In the genomic region with DNA sequence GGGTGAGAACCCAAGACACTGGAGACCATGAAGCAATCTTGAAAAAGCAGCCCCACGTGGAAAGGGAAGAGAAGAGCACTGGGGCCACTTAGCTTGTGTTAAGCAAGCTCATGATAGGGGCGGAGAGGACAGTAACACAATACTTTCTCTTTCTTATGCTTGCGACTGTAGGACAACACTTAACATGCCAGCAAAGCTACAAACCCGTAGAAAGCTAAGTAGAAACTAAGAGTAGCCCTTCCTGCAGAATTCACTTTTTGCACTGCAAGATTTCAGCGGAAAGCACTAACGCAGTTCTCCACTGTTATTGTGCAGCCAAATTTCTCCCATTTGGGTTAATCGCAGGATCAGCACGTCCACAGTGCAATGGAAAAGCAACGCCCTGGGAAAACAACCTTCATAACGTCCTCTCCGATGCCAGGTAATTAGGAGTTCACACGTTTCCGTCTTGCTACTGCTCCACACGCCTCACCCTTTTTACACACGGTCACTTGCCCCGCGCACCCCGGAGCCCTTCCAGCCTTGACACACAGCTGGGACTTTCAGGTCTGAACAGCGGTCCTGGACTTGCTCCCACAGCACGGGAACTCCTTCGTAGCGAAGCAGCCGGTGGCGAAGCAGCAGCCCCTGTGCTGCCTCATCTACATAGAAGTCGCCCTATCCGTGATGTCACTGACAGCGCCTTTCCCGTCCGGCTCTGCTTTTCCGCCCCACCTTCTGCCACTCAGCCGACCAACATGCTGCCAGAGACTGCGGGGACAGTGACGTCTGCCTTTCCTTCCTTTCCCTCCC, we compare ENCODE assay signal across 8 cellular contexts.
DNase-seq lines count a peak whose midpoint lies in the region; TF ChIP-seq lines count a peak whose summit lies in the region.

No MANE protein-coding gene starts in this region.

- H3K4me3 ChIP-seq in HEK293 (ENCODE audit: low read depth, low read length) (peak overlapping the region; percentile 57), SU-DHL-6 (ENCODE audit: insufficient read depth, low read length, poor library complexity, severe bottlenecking) (peak overlapping the region; percentile 44), adipocyte (ENCODE audit: low read length) (peak overlapping the region; percentile 86), left ventricle myocardium inferior (peak overlapping the region; percentile 75), prostate gland (peak overlapping the region; percentile 35 to 38), urinary bladder (ENCODE audit: low read depth, low read length) (peak overlapping the region; percentile 35)

- POLR2A ChIA-PET in HEK293 (lab: Yijun Ruan, JAX), result interaction anchor here (0.6 to 5.0 kb wide), 9 partner anchors 9 to 296 kb away, joined by 3 to 91 read pairs (median 5); no protein-coding TSS in a partner anchor

- DNase-seq in GDM1 (lab: John Stamatoyannopoulos, UW) (peak; percentile 87), MV-4-11 (lab: John Stamatoyannopoulos, UW) (peak; percentile 99), adipocyte (ENCODE audit: low read depth) (peak; percentile 61), left ventricle myocardium inferior (peak; percentile 76), prostate gland (ENCODE audit: low spot score) (peak; percentile 85)

- H3K4me2 ChIP-seq in SU-DHL-6 (ENCODE audit: low read depth, low read length, poor library complexity, severe bottlenecking), result peak overlapping the region; percentile 63

- H3K9ac ChIP-seq in SU-DHL-6 (ENCODE audit: low read length), result peak overlapping the region; percentile 57
- peak overlapping the region; percentile 89 for H3K9ac ChIP-seq in adipocyte (ENCODE audit: low read length)

- H3K79me2 ChIP-seq in SU-DHL-6 (ENCODE audit: insufficient read depth, low read length), result no peaks in the 10 kb centered on the region

- no peaks in the 10 kb centered on the region for H3K9me2 ChIP-seq in SU-DHL-6 (replicated peaks; ENCODE audit: insufficient read depth, low read length)

- H3K4me1 ChIP-seq in HEK293 (ENCODE audit: control insufficient read depth, insufficient read depth, low read length) (peaks cover 2% of the 10 kb centered on the region; the same call in 1 of the 2 replicates), adipocyte (ENCODE audit: control insufficient read depth, insufficient read depth, low read length) (peaks cover 7% of the 10 kb centered on the region), left ventricle myocardium inferior (peaks cover 18% of the 10 kb centered on the region), prostate gland (replicated peaks) (no peaks in the 10 kb centered on the region), urinary bladder (ENCODE audit: insufficient read depth) (no peaks in the 10 kb centered on the region)

- TF ChIP-seq CTCF in HEK293 (tag by site-specific recombination; IDR thresholded peaks at IDR 0.05), result 0 out of 2 replicates have a peak, but pooled peaks have one; percentile 40
- no peak for TF ChIP-seq CTCF in SU-DHL-6 (IDR thresholded peaks at IDR 0.05; ENCODE audit: insufficient read depth, low read length, poor library complexity, severe bottlenecking)
- no peak for TF ChIP-seq CTCF in left ventricle myocardium inferior (IDR thresholded peaks at IDR 0.05; ENCODE audit: borderline replicate concordance)
- no peak for TF ChIP-seq CTCF in prostate gland (IDR thresholded peaks at IDR 0.05)

- H3K36me3 ChIP-seq in HEK293 (ENCODE audit: control insufficient read depth in 2 of 2, insufficient read depth in 1 of 2, low read length in 2 of 2) (no peaks in the 10 kb centered on the region), SU-DHL-6 (ENCODE audit: low read length) (no peaks in the 10 kb centered on the region), adipocyte (ENCODE audit: control insufficient read depth, insufficient read depth, low read length, severe bottlenecking) (no peaks in the 10 kb centered on the region), left ventricle myocardium inferior (no peaks in the 10 kb centered on the region), prostate gland (no peaks in the 10 kb centered on the region), urinary bladder (ENCODE audit: insufficient read depth) (no peaks in the 10 kb centered on the region)

- H3K9me3 ChIP-seq in HEK293 (ENCODE audit: control insufficient read depth, insufficient read depth, low read depth, low read length), result no peaks in the 10 kb centered on the region
- H3K9me3 ChIP-seq in SU-DHL-6 (ENCODE audit: insufficient read depth, low read length), result no peaks in the 10 kb centered on the region
- H3K9me3 ChIP-seq in adipocyte (ENCODE audit: control insufficient read depth, low read length), result peaks cover 3% of the 10 kb centered on the region
- no peaks in the 10 kb centered on the region for H3K9me3 ChIP-seq in left ventricle myocardium inferior (replicated peaks)
- no peaks in the 10 kb centered on the region for H3K9me3 ChIP-seq in prostate gland

- intact Hi-C loops in left ventricle myocardium inferior (cut with micrococcal nuclease), result no loop called here
- intact Hi-C loops in prostate gland (cut with DNase I), result no loop called here

- H3K27me3 ChIP-seq in SU-DHL-6 (ENCODE audit: low read length), result no peaks in the 10 kb centered on the region
- H3K27me3 ChIP-seq in adipocyte (replicated peaks; ENCODE audit: control insufficient read depth, insufficient read depth, low read length), result peaks cover 11% of the 10 kb centered on the region
- peaks cover 24% of the 10 kb centered on the region for H3K27me3 ChIP-seq in left ventricle myocardium inferior (ENCODE audit: low read depth)
- peaks cover 5% of the 10 kb centered on the region for H3K27me3 ChIP-seq in prostate gland (replicated peaks; ENCODE audit: insufficient read depth)

- peak overlapping the region; percentile 79 for H2AFZ ChIP-seq in SU-DHL-6 (ENCODE audit: low read depth, low read length, severe bottlenecking)

- TF ChIP-seq POLR2A in prostate gland (IDR thresholded peaks at IDR 0.05), result peak; percentile 75

- peaks cover 7% of the 10 kb centered on the region; the same call in 1 of the 2 replicates for H3F3A ChIP-seq in SU-DHL-6 (ENCODE audit: insufficient read depth)

- WGBS in prostate gland, result under 1% methylated on average over 33 of the region's 33 CpGs
- under 1% methylated on average over 33 of the region's 33 CpGs for WGBS in urinary bladder

- no peaks in the 10 kb centered on the region for H4K20me1 ChIP-seq in SU-DHL-6 (ENCODE audit: low read depth, low read length)

- CTCF ChIA-PET in HEK293 (lab: Yijun Ruan, JAX), result no interaction called here

- H3K27ac ChIP-seq in HEK293 (ENCODE audit: extremely low read depth, low read depth, low read length) (peak overlapping the region; percentile 100), SU-DHL-6 (ENCODE audit: low read depth, low read length) (peak overlapping the region; percentile 55), left ventricle myocardium inferior (replicated peaks) (peak overlapping the region; percentile 83), prostate gland (peak overlapping the region; percentile 34 to 65), urinary bladder (ENCODE audit: low read depth) (no peak overlapping the region)

TF ChIP-seq in HEK293, 187 proteins besides CTCF, POLR2A, EP300 and RAD21 (continues in another document):
- TF ChIP-seq ZNF776 (tag by site-specific recombination; IDR thresholded peaks at IDR 0.05; ENCODE audit: borderline replicate concordance) (no peak), ZNF623 (tag by site-specific recombination; IDR thresholded peaks at IDR 0.05) (peak; percentile 68), GLIS2 (tag by site-specific recombination; IDR thresholded peaks at IDR 0.05) (no peak), ZNF660 (tag by site-specific recombination; IDR thresholded peaks at IDR 0.05) (peak; percentile 85), PRDM1 (tag by site-specific recombination; IDR thresholded peaks at IDR 0.05) (peak; percentile 99), ZNF473 (tag by site-specific recombination; IDR thresholded peaks at IDR 0.05) (no peak), ZNF423 (tag by site-specific recombination; IDR thresholded peaks at IDR 0.05) (peak; percentile 43; the same call in 1 of the 2 replicates), ZBTB21 (tag by site-specific recombination; IDR thresholded peaks at IDR 0.05) (peak; percentile 98), ZNF211 (tag by site-specific recombination; IDR thresholded peaks at IDR 0.05; ENCODE audit: low read depth) (no peak), ZNF2 (tag by site-specific recombination; IDR thresholded peaks at IDR 0.05) (peak; percentile 89), ZNF416 (tag by site-specific recombination; IDR thresholded peaks at IDR 0.05) (no peak), ZNF138 (tag by site-specific recombination; IDR thresholded peaks at IDR 0.05; ENCODE audit: borderline replicate concordance) (no peak), KLF7 (tag by site-specific recombination; IDR thresholded peaks at IDR 0.05; ENCODE audit: borderline replicate concordance) (peak; percentile 94), HOXC10 (CRISPR knock-in tag; IDR thresholded peaks at IDR 0.05) (no peak)
- TF ChIP-seq, protein P1, sequence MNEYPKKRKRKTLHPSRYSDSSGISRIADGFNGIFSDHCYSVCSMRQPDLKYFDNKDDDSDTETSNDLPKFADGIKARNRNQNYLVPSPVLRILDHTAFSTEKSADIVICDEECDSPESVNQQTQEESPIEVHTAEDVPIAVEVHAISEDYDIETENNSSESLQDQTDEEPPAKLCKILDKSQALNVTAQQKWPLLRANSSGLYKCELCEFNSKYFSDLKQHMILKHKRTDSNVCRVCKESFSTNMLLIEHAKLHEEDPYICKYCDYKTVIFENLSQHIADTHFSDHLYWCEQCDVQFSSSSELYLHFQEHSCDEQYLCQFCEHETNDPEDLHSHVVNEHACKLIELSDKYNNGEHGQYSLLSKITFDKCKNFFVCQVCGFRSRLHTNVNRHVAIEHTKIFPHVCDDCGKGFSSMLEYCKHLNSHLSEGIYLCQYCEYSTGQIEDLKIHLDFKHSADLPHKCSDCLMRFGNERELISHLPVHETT (tag by site-specific recombination; IDR thresholded peaks at IDR 0.05), result 0 out of 2 replicates have a peak, but pooled peaks have one; percentile 51
- TF ChIP-seq, protein P2, sequence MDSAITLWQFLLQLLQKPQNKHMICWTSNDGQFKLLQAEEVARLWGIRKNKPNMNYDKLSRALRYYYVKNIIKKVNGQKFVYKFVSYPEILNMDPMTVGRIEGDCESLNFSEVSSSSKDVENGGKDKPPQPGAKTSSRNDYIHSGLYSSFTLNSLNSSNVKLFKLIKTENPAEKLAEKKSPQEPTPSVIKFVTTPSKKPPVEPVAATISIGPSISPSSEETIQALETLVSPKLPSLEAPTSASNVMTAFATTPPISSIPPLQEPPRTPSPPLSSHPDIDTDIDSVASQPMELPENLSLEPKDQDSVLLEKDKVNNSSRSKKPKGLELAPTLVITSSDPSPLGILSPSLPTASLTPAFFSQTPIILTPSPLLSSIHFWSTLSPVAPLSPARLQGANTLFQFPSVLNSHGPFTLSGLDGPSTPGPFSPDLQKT (IDR thresholded peaks at IDR 0.05; ENCODE audit: borderline replicate concordance, low read depth, low read length), result no peak

Comparison
In these comparisons a context has a peak if more than half of its experiments do, and no peak if none do; other contexts are left out.
1. H3K4me3 ChIP-seq: peak in every context shown above with its lines; median percentile 86 in adipocyte; 75 in left ventricle myocardium inferior; 57 in HEK293; 44 in SU-DHL-6; 36 in prostate gland; 35 in urinary bladder.